In genomic region chr11:13328276-13328675, GRCh38 we compare ENCODE assay signal across 27 cellular contexts. TPM values are rescaled to one million over a fixed set of nuclear protein-coding genes. Genes with fewer than 3 reads are reported as not detected.
DNase-seq lines count a peak whose midpoint lies in the region; ATAC-seq and TF ChIP-seq lines count a peak whose summit lies in the region.
"Had no signal": no experiment of that assay in that cellular context is flagged by ENCODE, and none has a peak within 500 bp of the region (broad histone marks: within the 10 kb centered on the region; RNA-seq: fewer than 3 reads in every experiment).

No MANE protein-coding gene starts in this region.

- no peak overlapping the region for H3K9ac ChIP-seq in neural progenitor cell

- H3K4me1 ChIP-seq in neural progenitor cell (peaks cover 14% of the 10 kb centered on the region), aorta (ENCODE audit: control insufficient read depth in 1 of 2, insufficient read depth in 2 of 2, low read length in 2 of 2) (no peaks in the 10 kb centered on the region)
- H3K4me1 ChIP-seq: ascending aorta had no signal

- H2AFZ ChIP-seq in neural progenitor cell (replicated peaks): no peak overlapping the region
- H2AFZ ChIP-seq: hepatocyte had no signal

- no peak for ATAC-seq in T-helper 17 cell
- ATAC-seq in aorta (ENCODE audit: low FRiP score): no peak
- ATAC-seq in GM21619 (IDR thresholded peaks at IDR 0.05; ENCODE audit: unreplicated experiment): no peak
- ATAC-seq: gastrocnemius medialis, left colon, Panc1 had no signal

- H3K79me2 ChIP-seq in neural progenitor cell (ENCODE audit: low read depth): no peaks in the 10 kb centered on the region
- H3K79me2 ChIP-seq: hepatocyte had no signal

- intact Hi-C loops in aorta (cut with DNase I): no loop called here

- no peaks in the 10 kb centered on the region for H4K20me1 ChIP-seq in neural progenitor cell (ENCODE audit: low read depth)

- H3K4me3 Mint-ChIP-seq in T-helper 17 cell (no peak overlapping the region), neural progenitor cell (no peak overlapping the region)
- H3K4me3 Mint-ChIP-seq: activated CD4-positive, alpha-beta memory T cell treated with anti-CD3 and anti-CD28 coated beads, Interleukin-2, amount 10 ng/mL, durations not matched to agents 7 days and 5 days; activated naive CD8-positive, alpha-beta T cell; dendritic cell treated with granulocyte-macrophage colony-stimulating factor and Interleukin-4, amounts not matched to agents 40 ng/mL and 50 ng/mL, for 4 days had no signal

- no peaks in the 10 kb centered on the region for H3K9me3 Mint-ChIP-seq in neural progenitor cell
- H3K9me3 Mint-ChIP-seq: activated CD4-positive, alpha-beta memory T cell treated with anti-CD3 and anti-CD28 coated beads, Interleukin-2, amount 10 ng/mL, durations not matched to agents 7 days and 5 days; dendritic cell treated with granulocyte-macrophage colony-stimulating factor and Interleukin-4, amounts not matched to agents 40 ng/mL and 50 ng/mL, for 4 days had no signal

- H3K9me3 ChIP-seq in T-helper 17 cell (ENCODE audit: control insufficient read depth, low read length, poor library complexity, severe bottlenecking) (no peaks in the 10 kb centered on the region), neural progenitor cell (ENCODE audit: low read depth) (no peaks in the 10 kb centered on the region), aorta (ENCODE audit: control insufficient read depth, low read length) (no peaks in the 10 kb centered on the region)
- H3K9me3 ChIP-seq: ascending aorta, gastrocnemius medialis, stomach, tibial nerve had no signal

- WGBS in aorta, 2 donors: 80 to 83% methylated on average over 5 of the region's 5 CpGs

- no peaks in the 10 kb centered on the region for H3K27me3 ChIP-seq in neural progenitor cell
- H3K27me3 ChIP-seq in aorta (ENCODE audit: control insufficient read depth in 1 of 2, insufficient read depth in 2 of 2, low read length in 1 of 2): no peaks in the 10 kb centered on the region
- H3K27me3 ChIP-seq: ascending aorta, gastrocnemius medialis, hepatocyte, stomach, tibial nerve had no signal

- H3K4me1 Mint-ChIP-seq in T-helper 17 cell (peaks cover 65% of the 10 kb centered on the region), neural progenitor cell (peaks cover 47% of the 10 kb centered on the region)

- H3K4me3 ChIP-seq in neural progenitor cell (no peak overlapping the region), aorta (ENCODE audit: low read length in 2 of 2) (no peak overlapping the region)
- H3K4me3 ChIP-seq: ascending aorta, gastrocnemius medialis, hepatocyte, stomach, tibial nerve had no signal

- H3K27ac ChIP-seq in neural progenitor cell: no peak overlapping the region
- H3K27ac ChIP-seq in aorta (ENCODE audit: low read depth in 1 of 2, low read length in 2 of 2): no peak overlapping the region
- H3K27ac ChIP-seq: 22Rv1, ascending aorta, hepatocyte, stomach, tibial nerve had no signal

- DNase-seq in DMS153 treated with DMSO at 0.1 percent for 48 hours (lab: John Stamatoyannopoulos, UW; ENCODE audit: unreplicated experiment) (peak; percentile 17), DMS153 (lab: John Stamatoyannopoulos, UW) (no peak), NCI-H1092 (lab: John Stamatoyannopoulos, UW) (peak; percentile 60), T-helper 17 cell (no peak), neural progenitor cell (ENCODE audit: low spot score) (no peak), aorta (no peak), RPMI8226 (no peak)
- DNase-seq: activated CD4-positive, alpha-beta memory T cell treated with anti-CD3 and anti-CD28 coated beads, Interleukin-2, amount 10 ng/mL, durations not matched to agents 7 days and 5 days; activated CD4-positive, CD25-positive, alpha-beta regulatory T cell treated with anti-CD3 and anti-CD28 coated beads, Interleukin-2, amount 50 U/mL, for 72 hours; activated CD8-positive, alpha-beta memory T cell treated with anti-CD3 and anti-CD28 coated beads, Interleukin-2, amount 50 U/mL, for 48 hours; central memory CD4-positive, alpha-beta T cell; gastrocnemius medialis; Karpas-422; left colon; mesenchymal stem cell; NCI-H1930; small intestine; stimulated activated CD8-positive, alpha-beta memory T cell treated with anti-CD3 and anti-CD28 coated beads, Interleukin-4, amount 100 ng/mL, for 48 hours; stomach had no signal

- H3K36me3 Mint-ChIP-seq in T-helper 17 cell (ENCODE audit: low read depth) (peaks cover 5% of the 10 kb centered on the region), neural progenitor cell (no peaks in the 10 kb centered on the region)

- H3K27me3 Mint-ChIP-seq in T-helper 17 cell (no peaks in the 10 kb centered on the region), neural progenitor cell (ENCODE audit: insufficient read depth, low read depth) (peaks cover 8% of the 10 kb centered on the region)
- H3K27me3 Mint-ChIP-seq: activated CD4-positive, alpha-beta memory T cell treated with anti-CD3 and anti-CD28 coated beads, Interleukin-2, amount 10 ng/mL, durations not matched to agents 7 days and 5 days; activated naive CD8-positive, alpha-beta T cell; dendritic cell treated with granulocyte-macrophage colony-stimulating factor and Interleukin-4, amounts not matched to agents 40 ng/mL and 50 ng/mL, for 4 days had no signal

- H3K4me2 ChIP-seq in neural progenitor cell: no peak overlapping the region
- H3K4me2 ChIP-seq: hepatocyte had no signal

- H3K36me3 ChIP-seq in neural progenitor cell (no peaks in the 10 kb centered on the region), aorta (ENCODE audit: control insufficient read depth in 1 of 2, insufficient read depth in 2 of 2, low read length in 1 of 2) (peaks cover 0 to 2% of the 10 kb centered on the region in 2 donors)
- H3K36me3 ChIP-seq: ascending aorta, gastrocnemius medialis had no signal

- no peaks in the 10 kb centered on the region for H3F3A ChIP-seq in neural progenitor cell (ENCODE audit: low read depth)

- H3K27ac Mint-ChIP-seq in T-helper 17 cell (peak overlapping the region; percentile 83), neural progenitor cell (peak overlapping the region; percentile 59)
- H3K27ac Mint-ChIP-seq: activated CD4-positive, alpha-beta memory T cell treated with anti-CD3 and anti-CD28 coated beads, Interleukin-2, amount 10 ng/mL, durations not matched to agents 7 days and 5 days; activated naive CD8-positive, alpha-beta T cell; dendritic cell treated with granulocyte-macrophage colony-stimulating factor and Interleukin-4, amounts not matched to agents 40 ng/mL and 50 ng/mL, for 4 days had no signal

- no peak for TF ChIP-seq CTCF in neural progenitor cell (IDR thresholded peaks at IDR 0.05)

RNA-seq across cellular contexts. Expression of gene BMAL1, which starts 50.7 kb away (rescaled TPM):
- total RNA-seq in T-helper 17 cell (100 to 1,000 TPM; 143 to 144 TPM), neural progenitor cell (ENCODE audit: low replicate concordance) (4.5 and 26.5 TPM in 2 replicates), aorta (10 to 100 TPM; 24.6 to 35.9 TPM)
- polyA plus RNA-seq in aorta: 10 to 100 TPM; 11.7 to 38.4 TPM

Comparison
In these comparisons a context has a peak if more than half of its experiments do, and no peak if none do; other contexts are left out.
1. DNase-seq: peak in DMS153 treated with DMSO at 0.1 percent for 48 hours (single experiment) and NCI-H1092 (single experiment); none in DMS153 (single experiment), T-helper 17 cell (0 of 3), neural progenitor cell (single experiment), aorta (0 of 2) and RPMI8226 (single experiment).